In the genomic region with DNA sequence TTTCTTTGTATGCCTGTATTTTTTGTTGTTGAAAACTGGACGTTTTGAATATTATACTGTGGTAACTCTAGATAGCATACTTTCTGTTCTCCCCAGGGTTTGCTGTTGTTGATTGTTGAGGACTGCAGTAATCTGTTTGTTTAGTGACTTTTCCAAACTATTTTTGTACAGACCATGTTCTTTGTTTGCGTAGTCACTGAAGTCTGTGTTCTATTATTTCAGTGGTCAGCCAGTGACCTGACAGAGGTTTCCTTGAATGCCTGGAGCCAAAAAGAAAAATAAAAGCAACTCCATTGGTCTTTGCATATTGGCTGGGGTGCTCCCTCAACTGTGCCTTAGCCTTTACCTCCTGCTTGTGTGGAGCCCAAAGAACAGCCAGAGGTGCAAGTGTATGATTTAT, we compare ENCODE assay signal across 18 cellular contexts. TPM values are rescaled to one million over a fixed set of nuclear protein-coding genes. Genes with fewer than 3 reads are reported as not detected.
A peak's percentile ranks its signal among the peaks of the same experiment; 100 is the strongest.
DNase-seq lines count a peak whose midpoint lies in the region; TF ChIP-seq lines count a peak whose summit lies in the region.
"Had no signal": no experiment of that assay in that cellular context is flagged by ENCODE, and none has a peak within 500 bp of the region (broad histone marks: within the 10 kb centered on the region; RNA-seq: fewer than 3 reads in every experiment).

No MANE protein-coding gene starts in this region.

- no peak for TF ChIP-seq CTCF in endodermal cell (conservative IDR thresholded peaks at IDR 0.05)

- 89 to 90% methylated on average over 1 to 2 of the region's 2 CpGs for WGBS in endodermal cell (ENCODE audit: insufficient coverage in 1 of 2, insufficient read length in 1 of 2), 2 experiments

- H3K4me3 Mint-ChIP-seq in endodermal cell = no peak overlapping the region
- H3K4me3 Mint-ChIP-seq: CD8-positive, alpha-beta memory T cell had no signal

- H3K27ac ChIP-seq in endodermal cell (ENCODE audit: low read depth, low read length) = no peak overlapping the region
- H3K27ac ChIP-seq in Karpas-422 (ENCODE audit: low read length) = no peak overlapping the region
- H3K27ac ChIP-seq: A549; BLaER1 treated with 17β-estradiol and CSF1 and Interleukin-3, amounts not matched to agents 10 nM and 100 nM had no signal

- H3K9ac ChIP-seq in adipocyte (ENCODE audit: low read length) (no peak overlapping the region), endodermal cell (ENCODE audit: extremely low read depth, low read length, poor library complexity, severe bottlenecking) (no peak overlapping the region), Karpas-422 (ENCODE audit: low read length) (no peak overlapping the region)
- H3K9ac ChIP-seq: BLaER1 treated with 17β-estradiol and CSF1 and Interleukin-3, amounts not matched to agents 10 nM and 100 nM had no signal

- no peaks in the 10 kb centered on the region for H3K27me3 ChIP-seq in adipocyte (replicated peaks; ENCODE audit: control insufficient read depth, insufficient read depth, low read length)
- peaks cover 89% of the 10 kb centered on the region for H3K27me3 ChIP-seq in endodermal cell (ENCODE audit: control insufficient read depth, insufficient read depth, low read length, poor library complexity, severe bottlenecking)
- no peaks in the 10 kb centered on the region for H3K27me3 ChIP-seq in Karpas-422 (ENCODE audit: low read length)
- H3K27me3 ChIP-seq: BLaER1 treated with 17β-estradiol and CSF1 and Interleukin-3, amounts not matched to agents 10 nM and 100 nM had no signal

- no peaks in the 10 kb centered on the region for H3K4me1 ChIP-seq in adipocyte (ENCODE audit: control insufficient read depth, insufficient read depth, low read length)
- H3K4me1 ChIP-seq in endodermal cell (ENCODE audit: control insufficient read depth, insufficient read depth, low read length) = no peaks in the 10 kb centered on the region
- H3K4me1 ChIP-seq in Karpas-422 (ENCODE audit: low read length) = no peaks in the 10 kb centered on the region
- H3K4me1 ChIP-seq: A549; BLaER1 treated with 17β-estradiol and CSF1 and Interleukin-3, amounts not matched to agents 10 nM and 100 nM had no signal

- H3K4me1 Mint-ChIP-seq in endodermal cell = peaks cover 12% of the 10 kb centered on the region
- H3K4me1 Mint-ChIP-seq: CD8-positive, alpha-beta memory T cell had no signal

- peaks cover 2% of the 10 kb centered on the region for H3K9me3 Mint-ChIP-seq in endodermal cell

- H3K4me3 ChIP-seq in adipocyte (ENCODE audit: low read length) (no peak overlapping the region), endodermal cell (ENCODE audit: low read length) (no peak overlapping the region), Karpas-422 (ENCODE audit: low read length) (no peak overlapping the region)
- H3K4me3 ChIP-seq: A549; BLaER1 treated with 17β-estradiol and CSF1 and Interleukin-3, amounts not matched to agents 10 nM and 100 nM had no signal

- H3K36me3 ChIP-seq in adipocyte (ENCODE audit: control insufficient read depth, insufficient read depth, low read length, severe bottlenecking) = no peaks in the 10 kb centered on the region
- H3K36me3 ChIP-seq in endodermal cell (ENCODE audit: control insufficient read depth, insufficient read depth, low read length) = no peaks in the 10 kb centered on the region
- H3K36me3 ChIP-seq in Karpas-422 (ENCODE audit: insufficient read depth, low read length) = no peaks in the 10 kb centered on the region
- H3K36me3 ChIP-seq: BLaER1 treated with 17β-estradiol and CSF1 and Interleukin-3, amounts not matched to agents 10 nM and 100 nM had no signal

- H3K9me3 ChIP-seq in adipocyte (ENCODE audit: control insufficient read depth, low read length) (peaks cover 27% of the 10 kb centered on the region), endodermal cell (ENCODE audit: control insufficient read depth, low read length) (no peaks in the 10 kb centered on the region), Karpas-422 (ENCODE audit: low read length) (no peaks in the 10 kb centered on the region)
- H3K9me3 ChIP-seq: A549 had no signal

- no peaks in the 10 kb centered on the region for H3K36me3 Mint-ChIP-seq in endodermal cell (ENCODE audit: low read depth)

- peak; percentile 18 for DNase-seq in DMS53 treated with DMSO at 0.1 percent for 48 hours (lab: John Stamatoyannopoulos, UW; ENCODE audit: unreplicated experiment)
- peak; percentile 65 for DNase-seq in adipocyte (ENCODE audit: low read depth)
- DNase-seq in endodermal cell = peak; percentile 20
- peak; percentile 7 for DNase-seq in renal cortical epithelial cell (ENCODE audit: low read depth)
- DNase-seq in Karpas-422 = no peak
- no peak for DNase-seq in kidney tubule cell (ENCODE audit: low spot score)
- no peak for DNase-seq in NCI-H1092 (lab: John Stamatoyannopoulos, UW)
- DNase-seq: CD8-positive, alpha-beta memory T cell; GF-D8; IMR-90; MV-4-11; NCI-H1417 treated with DMSO at 0.1 percent for 48 hours; NCI-H2029; NCI-H2171; NCI-H446; NCI-H69 had no signal

- H3K4me2 ChIP-seq in Karpas-422 (ENCODE audit: low read depth, low read length, poor library complexity, severe bottlenecking) = no peak overlapping the region
- H3K4me2 ChIP-seq: A549; BLaER1 treated with 17β-estradiol and CSF1 and Interleukin-3, amounts not matched to agents 10 nM and 100 nM had no signal

- no peaks in the 10 kb centered on the region for H3K9me2 ChIP-seq in Karpas-422 (replicated peaks; ENCODE audit: insufficient read depth, low read length)

- no peak overlapping the region for H3K27ac Mint-ChIP-seq in endodermal cell
- H3K27ac Mint-ChIP-seq: CD8-positive, alpha-beta memory T cell had no signal

- no peaks in the 10 kb centered on the region for H4K20me1 ChIP-seq in Karpas-422 (ENCODE audit: insufficient read depth, low read depth, low read length)
- H4K20me1 ChIP-seq: BLaER1 treated with 17β-estradiol and CSF1 and Interleukin-3, amounts not matched to agents 10 nM and 100 nM had no signal

- H3K79me2 ChIP-seq in Karpas-422 (ENCODE audit: low read length) = no peaks in the 10 kb centered on the region

- peaks cover 68% of the 10 kb centered on the region for H3K27me3 Mint-ChIP-seq in endodermal cell (ENCODE audit: insufficient read depth)

- no peak overlapping the region for H2AFZ ChIP-seq in Karpas-422 (ENCODE audit: low read length)

RNA-seq across cellular contexts. Expression of a gene that starts 42.7 kb away (rescaled TPM):
- total RNA-seq in endodermal cell (10 to 100 TPM; 19.8 to 28.1 TPM), renal cortical epithelial cell (9.2 and 13.2 TPM in 2 replicates)
- 18.1 TPM for polyA plus RNA-seq in endodermal cell (2013, experiment 1 of 2)
- 16.0 TPM for polyA plus RNA-seq in endodermal cell (2013, experiment 2 of 2)
- 5.1 and 6.3 TPM in 2 replicates for total RNA-seq in Karpas-422 (2014; rRNA removed; shearing (Covaris generic); ENCODE audit: low replicate concordance)

Comparison
In these comparisons a context has a peak if more than half of its experiments do, and no peak if none do; other contexts are left out.
1. DNase-seq: peak in DMS53 treated with DMSO at 0.1 percent for 48 hours (single experiment), adipocyte (single experiment), endodermal cell (single experiment) and renal cortical epithelial cell (single experiment); none in Karpas-422 (single experiment), kidney tubule cell (single experiment) and NCI-H1092 (single experiment).